Comparison of ENCODE assay signal across 8 cellular contexts in genomic region chr11:95680169-95680929, GRCh38.
DNase-seq lines count a peak whose midpoint lies in the region; ATAC-seq, FAIRE-seq and TF ChIP-seq lines count a peak whose summit lies in the region.

No MANE protein-coding gene starts in this region.

- intact Hi-C loops in PC-3 (cut with micrococcal nuclease) (no loop called here), heart right ventricle (cut with DNase I) (no loop called here)

- 61 to 69% methylated on average over 3 of the region's 3 CpGs for WGBS in heart right ventricle, 2 donors

- H3K79me2 ChIP-seq in PC-3 (ENCODE audit: low read length) = no peaks in the 10 kb centered on the region

- H3K27ac ChIP-seq in PC-3 (ENCODE audit: low read length) (no peak overlapping the region), heart right ventricle (peak overlapping the region in 4 of 10 donors; percentile 26 to 76 (median 46))

- H3K36me3 ChIP-seq in PC-3 (ENCODE audit: low read depth, low read length) (no peaks in the 10 kb centered on the region), heart right ventricle (no peaks in the 10 kb centered on the region)

- no peaks in the 10 kb centered on the region for H4K20me1 ChIP-seq in PC-3 (ENCODE audit: low read length)

- POLR2A ChIA-PET in PC-3 (lab: Charles Lee; ENCODE audit: unreplicated experiment) = no interaction called here

- DNase-seq in GM12892 (ENCODE audit: insufficient read length) (no peak), PC-3 (peak; percentile 19), heart right ventricle (no peak), frontal cortex (ENCODE audit: low spot score in 2 of 2) (no peak), HTR-8/SVneo (ENCODE audit: insufficient read length, low spot score) (no peak), NCI-H128 (lab: John Stamatoyannopoulos, UW; ENCODE audit: unreplicated experiment) (no peak), NCI-H1436 treated with DMSO at 0.1 percent for 48 hours (lab: John Stamatoyannopoulos, UW) (no peak)

- CTCF ChIA-PET in PC-3 (lab: Charles Lee) = no interaction called here

- H3K4me2 ChIP-seq in PC-3 (ENCODE audit: low read length) = no peak overlapping the region

- H3K4me1 ChIP-seq in PC-3 (ENCODE audit: insufficient read depth, low read length) = no peaks in the 10 kb centered on the region
- H3K4me1 ChIP-seq in heart right ventricle = peaks cover 0 to 62% (median 25%) of the 10 kb centered on the region in 9 donors

- no peak overlapping the region for H3K4me3 ChIP-seq in PC-3 (ENCODE audit: low read length)
- no peak overlapping the region for H3K4me3 ChIP-seq in heart right ventricle

- H3K9me3 ChIP-seq in PC-3 (ENCODE audit: low read length) (no peaks in the 10 kb centered on the region), heart right ventricle (no peaks in the 10 kb centered on the region)

- FAIRE-seq in GM12892 (lab: Jason Lieb, UNC) (peak; percentile 84), frontal cortex (lab: Jason Lieb, UNC) (no peak), HTR-8/SVneo (lab: Jason Lieb, UNC) (no peak)

- H3K9ac ChIP-seq in PC-3 (ENCODE audit: low read length) = no peak overlapping the region

- no peaks in the 10 kb centered on the region for H3K9me2 ChIP-seq in PC-3 (replicated peaks; ENCODE audit: low read length)

- ATAC-seq in GM21825 (IDR thresholded peaks at IDR 0.05; ENCODE audit: unreplicated experiment) (peak; percentile 84), PC-3 (no peak), heart right ventricle (peak in 6 of 8 donors; percentile 31 to 82 (median 68))

- TF ChIP-seq CTCF in PC-3 (conservative IDR thresholded peaks at IDR 0.05; ENCODE audit: low read depth, low read length) (no peak), heart right ventricle (IDR thresholded peaks at IDR 0.05) (no peak)

- H3F3A ChIP-seq in PC-3 (ENCODE audit: low read length, unreplicated experiment) = no peaks in the 10 kb centered on the region

- no peak overlapping the region for H2AFZ ChIP-seq in PC-3 (ENCODE audit: low read length)

- no peak for TF ChIP-seq POLR2A in GM12892 (IDR thresholded peaks at IDR 0.05; ENCODE audit: low read depth, low read length)

- H3K27me3 ChIP-seq in PC-3 (ENCODE audit: low read length) (peaks cover 21% of the 10 kb centered on the region), heart right ventricle (no peaks in the 10 kb centered on the region)

- BruUV-seq in PC-3 (replicated peaks; lab: Mats Ljungman, UMichigan) = no TSS peak
